In the genomic region with DNA sequence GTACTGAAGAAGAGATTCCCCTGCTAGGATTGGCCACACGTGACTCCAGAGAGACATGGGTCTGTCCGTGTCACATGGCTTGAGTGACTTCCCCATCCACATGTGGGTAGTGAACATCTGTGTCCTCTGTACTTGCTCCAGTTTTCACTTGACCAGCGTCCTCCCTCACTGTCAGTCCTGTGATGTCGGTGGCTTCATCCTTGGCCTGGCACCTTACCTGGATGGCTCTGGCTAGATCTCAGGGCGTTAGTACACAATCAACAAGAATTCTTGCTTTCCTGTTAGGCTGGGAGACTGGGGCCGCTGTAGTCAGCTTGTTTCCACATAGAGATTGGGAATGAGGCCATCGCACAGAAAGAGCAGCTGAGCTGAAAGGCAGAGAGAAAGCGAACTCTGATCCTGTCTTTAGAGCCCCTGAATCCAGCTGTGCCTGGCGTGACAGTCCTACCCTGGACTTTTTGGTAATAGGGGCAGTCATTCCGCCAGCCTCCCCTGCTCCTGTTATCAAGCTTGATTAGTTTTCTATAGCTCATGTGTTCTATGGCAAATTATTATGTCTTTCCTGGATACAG, we compare ENCODE assay signal across 19 cellular contexts.
"Had no signal": no experiment of that assay in that cellular context is flagged by ENCODE, and none has a peak within 500 bp of the region (broad histone marks: within the 10 kb centered on the region; RNA-seq: fewer than 3 reads in every experiment).

No MANE protein-coding gene starts in this region.

- H3K9me3 Mint-ChIP-seq: activated CD4-positive, alpha-beta T cell treated with anti-CD3 and anti-CD28 coated beads, Interleukin-2, amount 10 ng/mL, durations not matched to agents 7 days and 5 days; activated CD8-positive, alpha-beta T cell treated with anti-CD3 and anti-CD28 coated beads for 36 hours; activated naive CD4-positive, alpha-beta T cell treated with anti-CD3 and anti-CD28 coated beads, Interleukin-2, amount 50 U/mL, for 24 hours; brain; endodermal cell; nephron; stimulated activated effector memory CD8-positive, alpha-beta T cell treated with anti-CD3 and anti-CD28 coated beads, Interleukin-12 subunit alpha, Interleukin-12 subunit beta, amount 100 ng/mL, for 72 hours had no signal

- H3K4me3 ChIP-seq: pancreas, upper lobe of left lung had no signal

- H3K36me3 Mint-ChIP-seq: brain; stimulated activated effector memory CD8-positive, alpha-beta T cell treated with anti-CD3 and anti-CD28 coated beads, Interleukin-12 subunit alpha, Interleukin-12 subunit beta, amount 100 ng/mL, for 72 hours had no signal

- ATAC-seq: activated CD8-positive, alpha-beta T cell treated with anti-CD3 and anti-CD28 coated beads for 36 hours; left lobe of liver; sciatic nerve; stimulated activated effector memory CD8-positive, alpha-beta T cell treated with anti-CD3 and anti-CD28 coated beads, Interleukin-12 subunit alpha, Interleukin-12 subunit beta, amount 100 ng/mL, for 72 hours had no signal

- H3K4me1 Mint-ChIP-seq: activated naive CD4-positive, alpha-beta T cell treated with anti-CD3 and anti-CD28 coated beads, Interleukin-2, amount 50 U/mL, for 24 hours; endodermal cell had no signal

- DNase-seq: activated CD4-positive, alpha-beta T cell treated with anti-CD3 and anti-CD28 coated beads, Interleukin-2, amount 10 ng/mL, durations not matched to agents 7 days and 5 days; activated CD4-positive, CD25-positive, alpha-beta regulatory T cell treated with anti-CD3 and anti-CD28 coated beads, Interleukin-2, amount 50 U/mL, for 72 hours; activated CD8-positive, alpha-beta T cell treated with anti-CD3 and anti-CD28 coated beads for 36 hours; activated gamma-delta T cell treated with Interleukin-2 at 50 U/mL for 16 hours; aorta; endodermal cell; mammary epithelial cell; pancreas; small intestine; stimulated activated CD4-positive, alpha-beta T cell treated with anti-CD3 and anti-CD28 coated beads, Interleukin-2, amount 100 ng/mL, for 24 hours; T-helper 1 cell; upper lobe of left lung; WERI-Rb-1 had no signal

- H3K4me1 ChIP-seq: pancreas, upper lobe of left lung had no signal

- H3K27me3 Mint-ChIP-seq: activated CD4-positive, alpha-beta T cell treated with anti-CD3 and anti-CD28 coated beads, Interleukin-2, amount 10 ng/mL, durations not matched to agents 7 days and 5 days; activated CD8-positive, alpha-beta T cell treated with anti-CD3 and anti-CD28 coated beads for 36 hours; activated naive CD4-positive, alpha-beta T cell treated with anti-CD3 and anti-CD28 coated beads, Interleukin-2, amount 50 U/mL, for 24 hours; brain had no signal

- H3K36me3 ChIP-seq: pancreas, WERI-Rb-1 had no signal

- H3K9me3 ChIP-seq: pancreas, upper lobe of left lung had no signal

- H3K27me3 ChIP-seq: pancreas, upper lobe of left lung had no signal

- H3K27ac ChIP-seq: pancreas, upper lobe of left lung, WERI-Rb-1 had no signal

- H3K4me3 Mint-ChIP-seq: activated CD4-positive, alpha-beta T cell treated with anti-CD3 and anti-CD28 coated beads, Interleukin-2, amount 10 ng/mL, durations not matched to agents 7 days and 5 days; activated CD8-positive, alpha-beta T cell treated with anti-CD3 and anti-CD28 coated beads for 36 hours; activated naive CD4-positive, alpha-beta T cell treated with anti-CD3 and anti-CD28 coated beads, Interleukin-2, amount 50 U/mL, for 24 hours; brain; endodermal cell; nephron; stimulated activated effector memory CD8-positive, alpha-beta T cell treated with anti-CD3 and anti-CD28 coated beads, Interleukin-12 subunit alpha, Interleukin-12 subunit beta, amount 100 ng/mL, for 72 hours had no signal

- H3K27ac Mint-ChIP-seq: activated CD8-positive, alpha-beta T cell treated with anti-CD3 and anti-CD28 coated beads for 36 hours; activated naive CD4-positive, alpha-beta T cell treated with anti-CD3 and anti-CD28 coated beads, Interleukin-2, amount 50 U/mL, for 24 hours; endodermal cell; nephron; stimulated activated effector memory CD8-positive, alpha-beta T cell treated with anti-CD3 and anti-CD28 coated beads, Interleukin-12 subunit alpha, Interleukin-12 subunit beta, amount 100 ng/mL, for 72 hours had no signal
